In genomic region chr2:20650880-20651730, GRCh38 we compare ENCODE assay signal across 1 cellular context.
TF ChIP-seq lines count a peak whose summit lies in the region.

Gene HS1BP3, minus strand, starts transcription at chr2:20651098. Its CDS starts 35 bp downstream, at chr2:20651063.

TF ChIP-seq in K562, 482 proteins besides CTCF, POLR2A, EP300 and RAD21 (continued from another document and continues in another):
- TF ChIP-seq ARID3B (CRISPR knock-in tag; IDR thresholded peaks at IDR 0.05; ENCODE audit: borderline replicate concordance): no peak
- TF ChIP-seq POLR2B (IDR thresholded peaks at IDR 0.05; ENCODE audit: low read depth, partially characterized antibody): no peak
- TF ChIP-seq SAFB2 (IDR thresholded peaks at IDR 0.05; ENCODE audit: borderline replicate concordance, low read depth, low read length, severe bottlenecking): no peak
- TF ChIP-seq PTBP1 (IDR thresholded peaks at IDR 0.05; ENCODE audit: low read depth, low read length): no peak
- TF ChIP-seq E4F1 (CRISPR knock-in tag; IDR thresholded peaks at IDR 0.05; ENCODE audit: borderline replicate concordance): no peak
- TF ChIP-seq MGA (IDR thresholded peaks at IDR 0.05): no peak
- no peak for TF ChIP-seq ZFP1 (CRISPR knock-in tag; IDR thresholded peaks at IDR 0.05)
- no peak for TF ChIP-seq ZBTB49 (CRISPR knock-in tag; IDR thresholded peaks at IDR 0.05; ENCODE audit: borderline replicate concordance)
- no peak for TF ChIP-seq GTF2A2 (tag; IDR thresholded peaks at IDR 0.05)
- no peak for TF ChIP-seq RBM39 (optimal IDR thresholded peaks at IDR 0.05; ENCODE audit: low read depth, low read length)
- TF ChIP-seq HMGXB4 (CRISPR knock-in tag; IDR thresholded peaks at IDR 0.05): peak; percentile 48; the same call in 1 of the 2 replicates
- no peak for TF ChIP-seq SLC30A9 (CRISPR knock-in tag; IDR thresholded peaks at IDR 0.05)
- no peak for TF ChIP-seq STAT6 (CRISPR knock-in tag; IDR thresholded peaks at IDR 0.05)
- TF ChIP-seq RBM15 (IDR thresholded peaks at IDR 0.05; ENCODE audit: insufficient read depth, low read length): no peak
- TF ChIP-seq ILK (tag; IDR thresholded peaks at IDR 0.05; ENCODE audit: borderline replicate concordance, low read depth): no peak
- no peak for TF ChIP-seq KLF16 (IDR thresholded peaks at IDR 0.05)
- peak; percentile 99 for TF ChIP-seq RB1 (IDR thresholded peaks at IDR 0.05; ENCODE audit: low read depth)
- no peak for TF ChIP-seq CHD1 (IDR thresholded peaks at IDR 0.05; ENCODE audit: low read length)
- TF ChIP-seq ZSCAN29 (IDR thresholded peaks at IDR 0.05): no peak
- TF ChIP-seq UBTF (IDR thresholded peaks at IDR 0.05; ENCODE audit: borderline replicate concordance in 1 of 2, low read depth in 2 of 2, low read length in 2 of 2): 0 out of 4 replicates have a peak, but pooled peaks of 1 of the 2 experiments have one; percentile 20
- no peak for TF ChIP-seq ZNF280A (IDR thresholded peaks at IDR 0.05; ENCODE audit: low read depth, partially characterized antibody)
- no peak for TF ChIP-seq ZFPM2 (CRISPR knock-in tag; IDR thresholded peaks at IDR 0.05)
- TF ChIP-seq NR2C2 (CRISPR knock-in tag; IDR thresholded peaks at IDR 0.05): no peak; the same call in 1 of the 2 replicates
- peak; percentile 48; the same call in 1 of the 2 replicates for TF ChIP-seq NR2C2 (tag; IDR thresholded peaks at IDR 0.05)
- TF ChIP-seq HNRNPL (IDR thresholded peaks at IDR 0.05; ENCODE audit: low read depth, low read length): peak; percentile 43; the same call in 1 of the 2 replicates
